16 cellular contexts compared by ENCODE assay signal in the genomic region with DNA sequence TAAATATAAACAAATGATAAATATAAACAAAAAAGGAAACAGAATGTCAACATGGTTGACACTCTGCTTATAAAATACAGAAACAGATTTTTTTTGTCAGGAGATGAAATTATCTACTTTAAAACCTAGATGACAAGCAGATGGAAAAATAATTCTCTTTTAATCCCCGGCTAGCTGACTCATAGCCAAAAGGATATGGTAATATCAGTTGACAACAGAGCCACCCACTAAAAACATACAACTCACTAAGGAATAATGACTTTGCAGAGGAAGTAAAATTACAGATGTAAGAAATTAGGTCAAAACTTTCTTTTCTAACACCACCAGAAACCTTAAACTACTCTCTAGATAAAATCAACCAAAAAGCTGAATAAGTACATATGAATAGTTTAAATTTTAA.
"Had no signal": no experiment of that assay in that cellular context is flagged by ENCODE, and none has a peak within 500 bp of the region (broad histone marks: within the 10 kb centered on the region; RNA-seq: fewer than 3 reads in every experiment).

No MANE protein-coding gene starts in this region.

- H3K4me1 ChIP-seq: ascending aorta, breast epithelium had no signal

- H3K4me3 ChIP-seq: ascending aorta, breast epithelium, skin epidermis, tibial nerve had no signal

- DNase-seq: activated CD4-positive, alpha-beta T cell treated with anti-CD3 and anti-CD28 coated beads, Interleukin-2, amount 50 U/mL, for 4 hours; activated CD4-positive, CD25-positive, alpha-beta regulatory T cell treated with anti-CD3 and anti-CD28 coated beads, Interleukin-2, amount 50 U/mL, for 72 hours; activated naive CD4-positive, alpha-beta T cell; activated naive CD8-positive, alpha-beta T cell treated with anti-CD3 and anti-CD28 coated beads, Interleukin-2, amount 50 U/mL, for 24 hours; activated T-cell treated with anti-CD3 and anti-CD28 coated beads for 4 hours; hypothalamus; mesendoderm; occipital lobe; right cardiac atrium; stimulated activated CD4-positive, alpha-beta T cell treated with anti-CD3 and anti-CD28 coated beads, Interleukin-4, amount 100 ng/mL, for 24 hours; stimulated activated naive CD4-positive, alpha-beta T cell; SW 1271 had no signal

- H3K27me3 ChIP-seq: ascending aorta, breast epithelium, tibial nerve had no signal

- H3K36me3 ChIP-seq: ascending aorta, breast epithelium, tibial nerve had no signal

- H3K27ac ChIP-seq: ascending aorta, breast epithelium, skin epidermis had no signal

- ATAC-seq: activated naive CD8-positive, alpha-beta T cell treated with anti-CD3 and anti-CD28 coated beads, Interleukin-2, amount 50 U/mL, for 24 hours; right cardiac atrium had no signal
